ENCODE assay signal across 12 cellular contexts in the genomic region with DNA sequence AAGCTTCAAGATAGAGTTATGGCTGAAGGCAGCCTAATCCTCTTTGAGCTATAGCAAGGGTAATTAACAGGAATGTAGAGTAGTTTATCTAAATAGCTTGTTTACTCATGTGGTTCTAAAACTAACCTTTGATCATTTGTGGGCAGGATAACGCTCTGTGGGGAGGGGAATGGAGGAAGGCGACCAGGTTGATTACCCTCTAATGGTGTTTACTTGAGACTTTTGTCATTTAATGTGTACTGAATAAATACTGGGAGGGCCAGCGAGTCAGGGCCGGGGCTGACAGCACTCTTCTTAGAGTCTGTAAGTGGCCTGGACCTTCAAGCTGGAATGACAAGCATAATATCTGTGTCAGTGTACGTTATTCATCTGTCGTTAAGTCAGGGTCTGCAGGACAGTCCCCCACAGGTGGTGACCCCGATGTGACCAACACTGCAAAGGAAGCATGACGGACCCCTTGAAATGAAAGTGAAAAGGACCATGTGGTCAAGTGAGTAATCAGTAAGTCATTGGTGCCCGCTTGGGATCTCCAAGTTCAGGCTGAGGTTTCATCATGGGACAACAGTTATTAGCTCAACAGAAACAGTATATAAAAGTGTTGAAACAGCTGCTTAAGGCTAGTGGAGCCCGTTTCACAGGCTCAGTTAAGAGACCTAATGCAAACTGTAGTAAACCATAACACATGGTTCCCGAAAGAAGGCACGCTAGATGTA.
DNase-seq lines count a peak whose midpoint lies in the region; ATAC-seq and TF ChIP-seq lines count a peak whose summit lies in the region.
"Had no signal": no experiment of that assay in that cellular context is flagged by ENCODE, and none has a peak within 500 bp of the region (broad histone marks: within the 10 kb centered on the region; RNA-seq: fewer than 3 reads in every experiment).

No MANE protein-coding gene starts in this region.

- in situ Hi-C loops in gastrocnemius medialis (cut with MboI; ENCODE audit: low sequenced_read_pairs in 4 of 4) = no loop called here

- no peak for TF ChIP-seq POLR2A in gastrocnemius medialis (IDR thresholded peaks at IDR 0.05)

- DNase-seq in AG10803 (ENCODE audit: low read depth) = peak; percentile 34
- DNase-seq in M059J (ENCODE audit: low read depth) = peak; percentile 44
- peak; percentile 52 for DNase-seq in astrocyte of the hippocampus (ENCODE audit: low read depth, low spot score)
- DNase-seq in kidney epithelial cell (ENCODE audit: low read depth) = peak; percentile 9
- no peak for DNase-seq in DMS79 (lab: John Stamatoyannopoulos, UW)
- DNase-seq in HuH-7.5 (ENCODE audit: low spot score) = no peak
- no peak for DNase-seq in activated CD8-positive, alpha-beta memory T cell treated with anti-CD3 and anti-CD28 coated beads for 24 hours
- DNase-seq in gastrocnemius medialis = no peak
- DNase-seq: AML-193, amniotic stem cell, NCI-H226 had no signal

- intact Hi-C loops in gastrocnemius medialis (cut with DNase I; ENCODE audit: low total_unique reads) = no loop called here

- no peaks in the 10 kb centered on the region for H3K36me3 ChIP-seq in kidney epithelial cell (ENCODE audit: control insufficient read depth, insufficient read depth, low read length)
- peaks cover 0 to 4% of the 10 kb centered on the region in 2 donors for H3K36me3 ChIP-seq in gastrocnemius medialis

- H3K27me3 ChIP-seq in kidney epithelial cell (ENCODE audit: control insufficient read depth, insufficient read depth, low read length) = no peaks in the 10 kb centered on the region
- no peaks in the 10 kb centered on the region for H3K27me3 ChIP-seq in gastrocnemius medialis

- no peak for ATAC-seq in gastrocnemius medialis
- ATAC-seq: Right ventricle myocardium inferior had no signal

- no peaks in the 10 kb centered on the region for H3K9me3 ChIP-seq in gastrocnemius medialis

- H3K4me1 ChIP-seq in gastrocnemius medialis = no peaks in the 10 kb centered on the region

- no peak overlapping the region for H3K27ac ChIP-seq in gastrocnemius medialis

- TF ChIP-seq CTCF in AG10803 (conservative IDR thresholded peaks at IDR 0.05; ENCODE audit: low read length) (no peak), kidney epithelial cell (IDR thresholded peaks at IDR 0.05; ENCODE audit: insufficient read depth, low read length, poor library complexity, severe bottlenecking) (no peak), gastrocnemius medialis (IDR thresholded peaks at IDR 0.05 in 4 of 5, conservative IDR thresholded peaks at IDR 0.05 in 1 of 5) (no peak)

- H3K4me3 ChIP-seq in AG10803 (ENCODE audit: low read length) (no peak overlapping the region), kidney epithelial cell (ENCODE audit: low read depth, low read length) (no peak overlapping the region), gastrocnemius medialis (no peak overlapping the region)

Comparison
In these comparisons a context has a peak if more than half of its experiments do, and no peak if none do; other contexts are left out.
1. DNase-seq: peak in AG10803 (single experiment), M059J (single experiment), astrocyte of the hippocampus (single experiment) and kidney epithelial cell (single experiment); none in DMS79 (single experiment), HuH-7.5 (single experiment), activated CD8-positive, alpha-beta memory T cell treated with anti-CD3 and anti-CD28 coated beads for 24 hours (single experiment) and gastrocnemius medialis (0 of 2).